In the genomic region with DNA sequence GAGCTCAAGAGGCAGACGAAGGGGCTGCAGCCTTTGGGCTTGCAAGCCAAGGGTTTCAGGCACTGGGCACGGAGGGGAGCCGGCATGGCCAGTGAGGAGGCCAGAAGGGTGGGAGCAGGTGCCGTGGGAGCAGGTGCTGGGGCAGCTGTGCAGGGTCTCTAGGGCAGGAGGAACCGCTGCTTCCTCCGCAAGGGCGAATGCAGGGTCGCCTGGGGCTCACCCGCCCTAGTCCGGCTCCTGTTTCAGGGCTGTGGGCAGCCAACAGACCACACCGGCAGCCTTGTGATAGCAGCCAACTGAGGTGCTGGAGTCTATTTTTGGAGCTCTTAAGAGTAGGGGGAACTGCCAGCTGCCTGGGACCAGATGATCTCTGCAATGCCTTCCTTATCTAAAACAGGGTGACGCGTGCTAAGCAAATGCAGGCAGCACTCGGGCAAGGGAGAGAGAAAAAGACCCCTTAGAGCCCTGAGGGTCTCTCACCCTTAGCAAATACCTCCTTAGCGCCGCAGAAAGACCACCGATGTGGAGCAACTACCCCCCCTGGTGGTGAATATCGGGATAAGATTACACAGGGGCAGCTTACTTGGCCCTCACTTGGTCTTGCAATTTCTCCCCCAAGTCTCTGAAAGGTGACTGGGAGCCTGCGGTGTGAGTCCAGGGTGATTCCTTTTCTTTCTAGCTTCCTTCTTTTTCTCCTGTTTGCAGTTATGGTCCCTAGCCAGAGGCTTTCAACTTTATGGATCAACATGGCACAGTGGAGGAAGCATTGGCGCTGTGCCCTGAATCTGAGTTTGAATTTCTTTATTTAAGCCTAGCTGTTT, we compare ENCODE assay signal across 8 cellular contexts. TPM values are rescaled to one million over a fixed set of nuclear protein-coding genes. Genes with fewer than 3 reads are reported as not detected.
DNase-seq lines count a peak whose midpoint lies in the region; ATAC-seq and TF ChIP-seq lines count a peak whose summit lies in the region.

No MANE protein-coding gene starts in this region.

- H3K4me3 Mint-ChIP-seq in activated CD4-positive, alpha-beta memory T cell treated with anti-CD3 and anti-CD28 coated beads, Interleukin-2, amount 10 ng/mL, durations not matched to agents 7 days and 5 days: no peak overlapping the region
- peak overlapping the region; percentile 40 for H3K4me3 Mint-ChIP-seq in endodermal cell

- no peak overlapping the region for H3K27ac Mint-ChIP-seq in activated CD4-positive, alpha-beta memory T cell treated with anti-CD3 and anti-CD28 coated beads, Interleukin-2, amount 10 ng/mL, durations not matched to agents 7 days and 5 days
- no peak overlapping the region for H3K27ac Mint-ChIP-seq in endodermal cell

- 20 to 40% methylated on average over 2 to 20 of the region's 20 CpGs for WGBS in endodermal cell (ENCODE audit: insufficient coverage in 1 of 2, insufficient read length in 1 of 2), 2 experiments

- peaks cover 22% of the 10 kb centered on the region for H3K27me3 ChIP-seq in endodermal cell (ENCODE audit: control insufficient read depth, insufficient read depth, low read length, poor library complexity, severe bottlenecking)

- peaks cover 27% of the 10 kb centered on the region for H3K27me3 Mint-ChIP-seq in activated CD4-positive, alpha-beta memory T cell treated with anti-CD3 and anti-CD28 coated beads, Interleukin-2, amount 10 ng/mL, durations not matched to agents 7 days and 5 days
- peaks cover 44% of the 10 kb centered on the region for H3K27me3 Mint-ChIP-seq in endodermal cell (ENCODE audit: insufficient read depth)

- TF ChIP-seq CTCF in GM12865 (IDR thresholded peaks at IDR 0.05; ENCODE audit: insufficient read depth, low read depth, low read length, missing control alignments) (peak; percentile 86), endodermal cell (conservative IDR thresholded peaks at IDR 0.05) (peak; percentile 94)

- H3K4me1 Mint-ChIP-seq in activated CD4-positive, alpha-beta memory T cell treated with anti-CD3 and anti-CD28 coated beads, Interleukin-2, amount 10 ng/mL, durations not matched to agents 7 days and 5 days: peaks cover 29% of the 10 kb centered on the region
- H3K4me1 Mint-ChIP-seq in endodermal cell: peaks cover 12% of the 10 kb centered on the region

- no peaks in the 10 kb centered on the region for H3K4me1 ChIP-seq in endodermal cell (ENCODE audit: control insufficient read depth, insufficient read depth, low read length)

- DNase-seq in GM12865 (ENCODE audit: low read depth): peak; percentile 81
- DNase-seq in NCI-H82 (lab: John Stamatoyannopoulos, UW): peak; percentile 91
- DNase-seq in activated CD4-positive, alpha-beta memory T cell treated with anti-CD3 and anti-CD28 coated beads, Interleukin-2, amount 10 ng/mL, durations not matched to agents 7 days and 5 days: peak; percentile 69
- peak; percentile 94 for DNase-seq in endodermal cell
- peak; percentile 74 for DNase-seq in midbrain (lab: John Stamatoyannopoulos, UW)
- peak; percentile 32 to 50 for DNase-seq in stimulated activated CD8-positive, alpha-beta memory T cell treated with anti-CD3 and anti-CD28 coated beads, Interleukin-4, amount 100 ng/mL, for 4 hours (ENCODE audit: low read depth in 2 of 2, low spot score in 1 of 2)

- POLR2A ChIA-PET in activated CD4-positive, alpha-beta memory T cell treated with anti-CD3 and anti-CD28 coated beads, Interleukin-2, amount 10 ng/mL, durations not matched to agents 7 days and 5 days (lab: Charles Lee): interaction anchor here (0.8 to 4.4 kb wide), 7 partner anchors 21 to 173 kb away, joined by 3 to 33 read pairs (median 6); partner anchors contain the start of genes DYRK3, EIF2D and MAPKAPK2

- H3K9me3 Mint-ChIP-seq in activated CD4-positive, alpha-beta memory T cell treated with anti-CD3 and anti-CD28 coated beads, Interleukin-2, amount 10 ng/mL, durations not matched to agents 7 days and 5 days: no peaks in the 10 kb centered on the region
- no peaks in the 10 kb centered on the region for H3K9me3 Mint-ChIP-seq in endodermal cell

- H3K4me3 ChIP-seq in GM12865 (ENCODE audit: low read depth, low read length) (no peak overlapping the region), endodermal cell (ENCODE audit: low read length) (peak overlapping the region; percentile 44)

- no peaks in the 10 kb centered on the region for H3K36me3 ChIP-seq in endodermal cell (ENCODE audit: control insufficient read depth, insufficient read depth, low read length)

- H3K9me3 ChIP-seq in endodermal cell (ENCODE audit: control insufficient read depth, low read length): no peaks in the 10 kb centered on the region

- CTCF ChIA-PET in activated CD4-positive, alpha-beta memory T cell treated with anti-CD3 and anti-CD28 coated beads, Interleukin-2, amount 10 ng/mL, durations not matched to agents 7 days and 5 days (lab: Charles Lee): interaction anchor here (0.6 to 11.7 kb wide), 64 partner anchors 9 to 340 kb away, joined by 3 to 250 read pairs (median 6); partner anchors contain the start of genes DYRK3, EIF2D, IKBKE and RASSF5

- no peaks in the 10 kb centered on the region for H3K36me3 Mint-ChIP-seq in activated CD4-positive, alpha-beta memory T cell treated with anti-CD3 and anti-CD28 coated beads, Interleukin-2, amount 10 ng/mL, durations not matched to agents 7 days and 5 days (ENCODE audit: low read depth)
- no peaks in the 10 kb centered on the region for H3K36me3 Mint-ChIP-seq in endodermal cell (ENCODE audit: low read depth)

- ATAC-seq in HG03439 (IDR thresholded peaks at IDR 0.05; ENCODE audit: unreplicated experiment) (peak; percentile 65), HG02870 (IDR thresholded peaks at IDR 0.05; ENCODE audit: unreplicated experiment) (no peak)

- no peak overlapping the region for H3K27ac ChIP-seq in endodermal cell (ENCODE audit: low read depth, low read length)

- H3K9ac ChIP-seq in endodermal cell (ENCODE audit: extremely low read depth, low read length, poor library complexity, severe bottlenecking): no peak overlapping the region

RNA-seq across cellular contexts. Expression of gene MAPKAPK2, which starts 20.7 kb away (rescaled TPM):
- total RNA-seq in activated CD4-positive, alpha-beta memory T cell treated with anti-CD3 and anti-CD28 coated beads, Interleukin-2, amount 10 ng/mL, durations not matched to agents 7 days and 5 days: 10 to 100 TPM; 89.1 to 95.2 TPM
- 10 to 100 TPM; 72.8 to 79.7 TPM for total RNA-seq in endodermal cell
- 79.7 TPM for polyA plus RNA-seq in endodermal cell (2013, experiment 1 of 2)
- polyA plus RNA-seq in endodermal cell (2013, experiment 2 of 2): 76.4 TPM

RNA-seq across cellular contexts. Expression of gene DYRK3, which starts 28.7 kb away (rescaled TPM):
- total RNA-seq in activated CD4-positive, alpha-beta memory T cell treated with anti-CD3 and anti-CD28 coated beads, Interleukin-2, amount 10 ng/mL, durations not matched to agents 7 days and 5 days: 1 to 10 TPM; 8.8 to 9.2 TPM
- total RNA-seq in endodermal cell: 10 to 100 TPM in 1 of 2 donors, 1 to 10 TPM in 1; 9.0 to 13.5 TPM
- 10.0 TPM for polyA plus RNA-seq in endodermal cell (2013, experiment 1 of 2)
- 10.5 TPM for polyA plus RNA-seq in endodermal cell (2013, experiment 2 of 2)

RNA-seq across cellular contexts. Expression of gene EIF2D, which starts 51.8 kb away (rescaled TPM):
- 10 to 100 TPM; 42.2 to 43.1 TPM for total RNA-seq in activated CD4-positive, alpha-beta memory T cell treated with anti-CD3 and anti-CD28 coated beads, Interleukin-2, amount 10 ng/mL, durations not matched to agents 7 days and 5 days
- total RNA-seq in endodermal cell: 10 to 100 TPM; 38.3 to 41.9 TPM
- polyA plus RNA-seq in endodermal cell (2013, experiment 1 of 2): 47.9 TPM
- polyA plus RNA-seq in endodermal cell (2013, experiment 2 of 2): 42.1 TPM

Comparison
In these comparisons a context has a peak if more than half of its experiments do, and no peak if none do; other contexts are left out.
1. DNase-seq: peak in every context shown above with its lines; median percentile 94 in endodermal cell; 91 in NCI-H82; 81 in GM12865; 74 in midbrain; 69 in activated CD4-positive, alpha-beta memory T cell treated with anti-CD3 and anti-CD28 coated beads, Interleukin-2, amount 10 ng/mL, durations not matched to agents 7 days and 5 days; 41 in stimulated activated CD8-positive, alpha-beta memory T cell treated with anti-CD3 and anti-CD28 coated beads, Interleukin-4, amount 100 ng/mL, for 4 hours.